ENCODE assay signal across 23 cellular contexts in the genomic region with DNA sequence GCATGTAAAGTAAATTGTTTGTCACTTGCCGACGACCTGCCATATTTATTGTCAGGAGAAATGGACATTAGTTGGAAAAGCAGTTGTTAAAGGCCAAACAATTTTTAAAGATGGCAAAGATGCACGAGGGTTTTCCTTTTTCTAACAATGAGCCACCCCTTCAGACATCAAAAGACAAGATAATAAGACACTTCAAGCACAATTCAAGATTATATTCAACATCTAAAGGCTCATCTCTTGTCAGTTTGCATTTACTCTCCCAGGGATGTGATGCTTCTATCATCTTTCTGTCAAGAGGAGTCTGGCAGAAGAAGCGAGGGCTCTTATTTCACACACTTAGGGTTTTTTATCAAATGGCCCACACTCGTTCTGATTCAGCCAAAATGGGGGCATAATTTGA.
"Had no signal": no experiment of that assay in that cellular context is flagged by ENCODE, and none has a peak within 500 bp of the region (broad histone marks: within the 10 kb centered on the region; RNA-seq: fewer than 3 reads in every experiment).

No MANE protein-coding gene starts in this region.

- DNase-seq: activated CD4-positive, alpha-beta memory T cell treated with anti-CD3 and anti-CD28 coated beads for 36 hours; activated CD4-positive, alpha-beta T cell treated with anti-CD3 and anti-CD28 coated beads, Interleukin-2, amount 10 ng/mL, durations not matched to agents 7 days and 5 days; activated CD4-positive, CD25-positive, alpha-beta regulatory T cell; activated CD8-positive, alpha-beta memory T cell treated with anti-CD3 and anti-CD28 coated beads for 24 hours; activated effector memory CD4-positive, alpha-beta T cell treated with anti-CD3 and anti-CD28 coated beads, Interleukin-2, amount 50 U/mL, for 16 hours; activated naive CD4-positive, alpha-beta T cell treated with Interleukin-2 at 50 U/mL for 16 hours; activated T-cell treated with anti-CD3 and anti-CD28 coated beads, Interleukin-2, amount 50 U/mL, for 4 hours; amygdala; NCI-H1092; NCI-H2029; NCI-H2107; NCI-H226; NCI-H526; NCI-H774; Peyer's patch; Right ventricle myocardium superior; SJCRH30; SK-N-SH; T-helper 1 cell had no signal

- H3K9ac ChIP-seq: KMS-11, SK-N-SH had no signal

- H3K9me3 ChIP-seq: Peyer's patch, SJCRH30, SK-N-SH had no signal

- ATAC-seq: activated naive CD4-positive, alpha-beta T cell treated with anti-CD3 and anti-CD28 coated beads, Interleukin-2, amount 50 U/mL, for 72 hours; activated T-cell treated with anti-CD3 and anti-CD28 coated beads, Interleukin-2, amount 50 U/mL, for 4 hours had no signal

- H3K27me3 ChIP-seq: Peyer's patch, SJCRH30 had no signal

- H3K36me3 ChIP-seq: Peyer's patch, SJCRH30 had no signal

- H3K4me1 ChIP-seq: Peyer's patch, SJCRH30 had no signal

- H3K4me3 ChIP-seq: Peyer's patch, SJCRH30 had no signal

- H3K4me2 ChIP-seq: KMS-11, SK-N-SH had no signal

- H3K27ac ChIP-seq: KMS-11, Peyer's patch, RWPE1, SJCRH30, VCaP had no signal
